ENCODE assay signal across 11 cellular contexts in the genomic region with DNA sequence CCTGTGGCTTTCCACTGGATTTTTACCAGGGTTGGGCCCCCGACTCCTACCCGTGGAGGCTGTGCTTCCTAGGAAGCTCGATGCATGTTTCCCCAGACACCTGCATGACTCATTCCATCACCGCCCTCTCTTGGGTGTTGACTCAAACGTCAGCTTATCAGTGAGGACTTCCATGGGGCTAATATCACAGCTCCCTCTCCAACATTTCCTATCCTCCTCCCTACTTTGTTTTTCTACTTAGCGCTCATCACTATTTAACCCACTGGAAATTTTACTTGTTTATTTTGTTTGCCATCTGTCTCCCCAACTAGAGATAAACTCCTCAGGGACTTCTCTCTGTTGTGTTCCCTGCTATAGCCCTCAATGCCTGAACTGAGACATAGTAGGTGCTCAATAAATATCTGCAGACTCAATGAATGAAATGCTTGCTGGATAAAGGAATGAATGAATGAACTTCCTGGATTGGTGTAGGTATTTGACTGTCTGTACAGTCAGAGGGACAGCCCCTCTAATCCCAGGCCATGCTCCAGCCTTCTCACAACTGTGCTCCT. TPM values are rescaled to one million over a fixed set of nuclear protein-coding genes. Genes with fewer than 3 reads are reported as not detected.
DNase-seq lines count a peak whose midpoint lies in the region; ATAC-seq, FAIRE-seq and TF ChIP-seq lines count a peak whose summit lies in the region.
"Had no signal": no experiment of that assay in that cellular context is flagged by ENCODE, and none has a peak within 500 bp of the region (broad histone marks: within the 10 kb centered on the region; RNA-seq: fewer than 3 reads in every experiment).

No MANE protein-coding gene starts in this region.

- TF ChIP-seq CTCF in GM13977 (IDR thresholded peaks at IDR 0.05; ENCODE audit: extremely low read depth, insufficient read depth, missing control alignments): peak; percentile 28
- peak; percentile 4 to 30 (median 29); a peak in 3 of 4 replicates for TF ChIP-seq CTCF in H1 (IDR thresholded peaks at IDR 0.05; ENCODE audit: control extremely low read depth in 1 of 3, insufficient read depth in 1 of 3, low read depth in 1 of 3, low read length in 3 of 3)

- no peak overlapping the region for H3K18ac ChIP-seq in H1 (ENCODE audit: extremely low read depth, low read length)
- H3K18ac ChIP-seq in trophoblast cell (ENCODE audit: low read length): peak overlapping the region; percentile 38

- H3K9ac ChIP-seq in H1 (replicated peaks in 1 of 4; ENCODE audit: extremely low read depth in 1 of 4, low read depth in 3 of 4, low read length in 3 of 4) (no peak overlapping the region), trophoblast cell (ENCODE audit: low read length) (peak overlapping the region; percentile 18)

- no peak overlapping the region for H3K23ac ChIP-seq in H1 (ENCODE audit: insufficient read length)
- H3K23ac ChIP-seq in trophoblast cell (ENCODE audit: low read length): no peak overlapping the region

- DNase-seq in GM13977 (ENCODE audit: low spot score) (no peak), NCI-H226 (peak; percentile 90), H1 (ENCODE audit: low read depth in 1 of 2, low spot score in 2 of 2) (no peak), trophoblast cell (peak; percentile 79 to 80), SKM-1 treated with dmso at 0.1 percent for 144 hours (lab: John Stamatoyannopoulos, UW; ENCODE audit: unreplicated experiment) (no peak)
- DNase-seq: CD8-positive, alpha-beta memory T cell; NCI-H524 treated with DMSO at 0.1 percent for 48 hours had no signal

- H3K36me3 ChIP-seq in H1 (ENCODE audit: control insufficient read depth in 2 of 4, insufficient read depth in 4 of 4, low read length in 3 of 4) (no peaks in the 10 kb centered on the region), trophoblast cell (ENCODE audit: control insufficient read depth in 1 of 2, insufficient read depth in 2 of 2, low read length in 2 of 2) (no peaks in the 10 kb centered on the region)

- TF ChIP-seq POLR2A in H1 (IDR thresholded peaks at IDR 0.05; ENCODE audit: control extremely low read depth in 1 of 2, low read depth in 2 of 2, low read length in 2 of 2): no peak

- H2AK5ac ChIP-seq in H1 (ENCODE audit: low read depth, low read length) (no peak overlapping the region), trophoblast cell (ENCODE audit: low read length) (peak overlapping the region; percentile 80)

- CTCF ChIA-PET in H1 (lab: Charles Lee; ENCODE audit: partially characterized antibody): interaction anchor here (0.6 to 16.2 kb wide), 29 partner anchors 9 to 477 kb away, joined by 3 to 164 read pairs (median 4); no protein-coding TSS in a partner anchor

- H2BK5ac ChIP-seq in H1 (ENCODE audit: low read depth, low read length): no peak overlapping the region
- no peak overlapping the region for H2BK5ac ChIP-seq in trophoblast cell (ENCODE audit: low read depth, low read length, poor library complexity)

- H3K79me1 ChIP-seq in H1 (ENCODE audit: low read depth, low read length) (no peaks in the 10 kb centered on the region), trophoblast cell (ENCODE audit: low read length) (peaks cover 3% of the 10 kb centered on the region)

- no peak overlapping the region for H2AFZ ChIP-seq in H1 (ENCODE audit: low read length)
- no peak overlapping the region for H2AFZ ChIP-seq in trophoblast cell (ENCODE audit: insufficient read depth, low read length, poor library complexity)

- POLR2A ChIA-PET in H1 (lab: Charles Lee; ENCODE audit: partially characterized antibody): interaction anchor here (0.7 to 2.6 kb wide), 2 partner anchors 9 to 192 kb away, joined by 3 to 6 read pairs; no protein-coding TSS in a partner anchor

- H3K14ac ChIP-seq in H1 (ENCODE audit: insufficient read length): no peak overlapping the region
- no peak overlapping the region for H3K14ac ChIP-seq in trophoblast cell (ENCODE audit: low read length)

- in situ Hi-C loops in GM13977 (cut with MboI; ENCODE audit: low pct_unique_long_range_greater_than_20kb, low sequenced_read_pairs, unreplicated experiment): no loop called here

- no peak for FAIRE-seq in H1 (lab: Jason Lieb, UNC)
- FAIRE-seq: GM12891 had no signal

- TF ChIP-seq EP300 in H1 (IDR thresholded peaks at IDR 0.05; ENCODE audit: borderline replicate concordance in 1 of 2, low read depth in 2 of 2, low read length in 2 of 2): no peak

- no peak overlapping the region for H3K56ac ChIP-seq in H1 (replicated peaks; ENCODE audit: insufficient read length, low read depth, low read length)

- no peak overlapping the region for H4K5ac ChIP-seq in H1 (ENCODE audit: insufficient read length, low read depth, low read length)

- H4K20me1 ChIP-seq in H1 (replicated peaks in 1 of 2; ENCODE audit: control insufficient read depth in 1 of 2, insufficient read depth in 2 of 2, low read length in 2 of 2): no peaks in the 10 kb centered on the region

- H2BK20ac ChIP-seq in H1 (ENCODE audit: low read length): no peak overlapping the region

- H2BK12ac ChIP-seq in H1 (ENCODE audit: low read depth, low read length) (no peak overlapping the region), trophoblast cell (ENCODE audit: low read length) (peak overlapping the region; percentile 70)

- H3K27me3 ChIP-seq in H1 (replicated peaks in 1 of 4; ENCODE audit: control insufficient read depth in 3 of 4, extremely low read depth in 1 of 4, insufficient read depth in 3 of 4, low read length in 3 of 4): no peaks in the 10 kb centered on the region
- H3K27me3 ChIP-seq in trophoblast cell (ENCODE audit: insufficient read depth, low read length): no peaks in the 10 kb centered on the region

- H3K4me2 ChIP-seq in H1 (ENCODE audit: insufficient read depth in 1 of 2, low read depth in 2 of 2, low read length in 2 of 2) (no peak overlapping the region), trophoblast cell (ENCODE audit: low read length) (no peak overlapping the region)

- H3K27ac ChIP-seq in H1 (ENCODE audit: low read depth, low read length) (no peak overlapping the region), trophoblast cell (ENCODE audit: low read depth, low read length) (no peak overlapping the region)

- no peak overlapping the region for H4K12ac ChIP-seq in trophoblast cell (ENCODE audit: low read depth, low read length)

- H3K4me1 ChIP-seq in H1 (replicated peaks in 1 of 4; ENCODE audit: control insufficient read depth in 3 of 4, insufficient read depth in 4 of 4, low read length in 3 of 4): peaks cover 0 to 13% (median 10%) of the 10 kb centered on the region in 4 experiments; a peak in 6 of 7 replicates
- H3K4me1 ChIP-seq in trophoblast cell (ENCODE audit: control insufficient read depth in 1 of 2, insufficient read depth in 2 of 2, low read length in 2 of 2): peaks cover 6 to 10% of the 10 kb centered on the region in 2 experiments

- TF ChIP-seq RAD21 in H1 (IDR thresholded peaks at IDR 0.05 in 1 of 2, conservative IDR thresholded peaks at IDR 0.05 in 1 of 2; ENCODE audit: low read depth in 2 of 2, low read length in 2 of 2): peak; percentile 56 to 61

- H3K79me2 ChIP-seq in H1 (ENCODE audit: control insufficient read depth in 1 of 2, insufficient read depth in 2 of 2, low read length in 2 of 2) (no peaks in the 10 kb centered on the region), trophoblast cell (ENCODE audit: control insufficient read depth, insufficient read depth, low read length, poor library complexity) (peaks cover 1% of the 10 kb centered on the region)

- H4K8ac ChIP-seq in H1 (ENCODE audit: extremely low read depth, insufficient read depth, low read length): peak overlapping the region; percentile 29; the same call in 1 of the 2 replicates
- H4K8ac ChIP-seq in trophoblast cell (ENCODE audit: low read depth, low read length): no peak overlapping the region

- WGBS in H1 (ENCODE audit: extremely low coverage in 1 of 2, insufficient coverage in 1 of 2, insufficient read length in 1 of 2, insufficient replicate concordance in 2 of 2, low coverage in 1 of 2, low lambda C conversion rate in 2 of 2, missing lambda C conversion rate in 1 of 2), 2 experiments: 78% methylated on average over 6 of the region's 6 CpGs; no CpG with 5 or more reads in 1 of the 2 experiments
- WGBS in trophoblast cell (ENCODE audit: extremely low coverage, insufficient coverage, insufficient read length): no CpG with 5 or more reads among the region's 6 CpGs

- ATAC-seq in HG02610 (IDR thresholded peaks at IDR 0.05; ENCODE audit: unreplicated experiment) (no peak), GM21367 (IDR thresholded peaks at IDR 0.05; ENCODE audit: unreplicated experiment) (no peak), HG02642 (IDR thresholded peaks at IDR 0.05; ENCODE audit: poor library complexity, unreplicated experiment) (no peak)

- H3K23me2 ChIP-seq in H1 (ENCODE audit: low read depth, low read length): no peaks in the 10 kb centered on the region

- H4K91ac ChIP-seq in H1 (replicated peaks; ENCODE audit: insufficient read length, low read length): no peak overlapping the region
- peak overlapping the region; percentile 58 for H4K91ac ChIP-seq in trophoblast cell (ENCODE audit: low read depth, low read length)

- no peak overlapping the region for H2BK120ac ChIP-seq in H1 (replicated peaks; ENCODE audit: low read depth, low read length)
- no peak overlapping the region for H2BK120ac ChIP-seq in trophoblast cell (ENCODE audit: insufficient read depth, low read length, poor library complexity)

- no peak overlapping the region for H3K4me3 ChIP-seq in H1 (ENCODE audit: extremely low read depth in 1 of 4, insufficient read depth in 2 of 4, low read depth in 3 of 4, low read length in 4 of 4)
- no peak overlapping the region for H3K4me3 ChIP-seq in trophoblast cell (ENCODE audit: low read depth, low read length)

- no peak overlapping the region for H2BK15ac ChIP-seq in H1 (ENCODE audit: low read length)

- H3K4ac ChIP-seq in H1 (replicated peaks; ENCODE audit: insufficient read length, low read depth, low read length): peak overlapping the region; percentile 41
- H3K4ac ChIP-seq in trophoblast cell (ENCODE audit: low read depth, low read length): no peak overlapping the region

- H3K9me3 ChIP-seq in H1 (ENCODE audit: insufficient read depth in 2 of 2, low read depth in 1 of 2, low read length in 1 of 2) (no peaks in the 10 kb centered on the region), trophoblast cell (ENCODE audit: insufficient read depth, low read depth, low read length) (peaks cover 2% of the 10 kb centered on the region)

TF ChIP-seq in H1, 55 proteins besides CTCF, POLR2A, EP300 and RAD21 (continues in another document):
- no peak for TF ChIP-seq TEAD4 (IDR thresholded peaks at IDR 0.05; ENCODE audit: low read depth, low read length)
- TF ChIP-seq MAFK (IDR thresholded peaks at IDR 0.05; ENCODE audit: low read depth, low read length): no peak
- TF ChIP-seq CHD2 (IDR thresholded peaks at IDR 0.05; ENCODE audit: low read length): no peak

RNA-seq across cellular contexts. Expression of a gene that starts 55.9 kb away (rescaled TPM):
- 212 and 218 TPM in 2 replicates for total RNA-seq in H1 (2021; fragmentation: NEBNext Ultra II Directional; extraction: Animal tissue kit (Norgen Biotek cat#: 25700))
- polyA plus RNA-seq in H1 (2011; rRNA removed): 37.7 and 40.3 TPM in 2 replicates
- 103 TPM for polyA plus RNA-seq in H1 (2011; cell fraction: cytosol; rRNA removed)
- polyA plus RNA-seq in H1 (2011; cell fraction: nucleus; rRNA removed): 30.8 TPM
- 108 to 225 TPM (median 124 TPM) in 4 replicates for polyA plus RNA-seq in H1 (2012, experiment 1 of 2)
- 45.3 TPM for polyA plus RNA-seq in H1 (2012, experiment 2 of 2)
- polyA plus RNA-seq in H1 (2013, experiment 1 of 2): 257 TPM
- polyA plus RNA-seq in H1 (2013, experiment 2 of 2): 290 TPM
- 52.2 and 54.2 TPM in 2 replicates for polyA minus RNA-seq in H1 (2011; rRNA and poly(A)+ RNA removed)
- 99.4 TPM for polyA minus RNA-seq in H1 (2011; cell fraction: cytosol; rRNA and poly(A)+ RNA removed)
- polyA minus RNA-seq in H1 (2011; cell fraction: nucleus; rRNA and poly(A)+ RNA removed): 42.2 TPM
- polyA plus RNA-seq in trophoblast cell (2013): 144 and 148 TPM in 2 replicates
- polyA plus RNA-seq: CD8-positive, alpha-beta memory T cell had no signal

Comparison
In these comparisons a context has a peak if more than half of its experiments do, and no peak if none do; other contexts are left out.
1. DNase-seq: peak in NCI-H226 (single experiment) and trophoblast cell (2 of 2); none in GM13977 (single experiment), H1 (0 of 2) and SKM-1 treated with dmso at 0.1 percent for 144 hours (single experiment).